Comparison of ENCODE assay signal across 16 cellular contexts in the genomic region with DNA sequence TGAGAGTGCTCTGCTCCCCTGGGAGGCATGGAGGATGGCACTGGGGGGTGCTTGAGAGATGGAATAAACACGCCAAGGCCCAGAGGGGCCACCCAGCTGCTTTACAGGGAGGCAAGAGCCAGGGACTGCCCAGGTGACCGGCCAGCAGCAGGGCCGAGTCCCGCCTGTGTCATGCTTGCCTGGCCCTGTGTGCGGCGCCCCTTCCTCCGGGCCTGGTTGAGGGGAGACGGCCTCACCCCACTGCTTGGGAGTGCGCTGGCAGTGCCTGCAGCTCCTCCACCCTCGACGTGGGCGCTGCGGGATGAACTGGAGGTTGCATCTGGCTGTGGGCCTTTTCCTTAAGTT. TPM values are rescaled to one million over a fixed set of nuclear protein-coding genes. Genes with fewer than 3 reads are reported as not detected.
DNase-seq lines count a peak whose midpoint lies in the region; ATAC-seq, FAIRE-seq and TF ChIP-seq lines count a peak whose summit lies in the region.
"Had no signal": no experiment of that assay in that cellular context is flagged by ENCODE, and none has a peak within 500 bp of the region (broad histone marks: within the 10 kb centered on the region; RNA-seq: fewer than 3 reads in every experiment).

No MANE protein-coding gene starts in this region.

- no peaks in the 10 kb centered on the region for H3K23me2 ChIP-seq in H1 (ENCODE audit: low read depth, low read length)

- H3K27me3 ChIP-seq in Peyer's patch (no peaks in the 10 kb centered on the region), H1 (replicated peaks in 1 of 4; ENCODE audit: control insufficient read depth in 3 of 4, extremely low read depth in 1 of 4, insufficient read depth in 3 of 4, low read length in 3 of 4) (no peaks in the 10 kb centered on the region; a peak in 2 of 7 replicates), muscle layer of duodenum (ENCODE audit: low read depth, low read length) (no peaks in the 10 kb centered on the region), thymus (ENCODE audit: control insufficient read depth, insufficient read depth) (no peaks in the 10 kb centered on the region), body of pancreas (no peaks in the 10 kb centered on the region)

- CTCF ChIA-PET in H1 (lab: Charles Lee; ENCODE audit: partially characterized antibody), result interaction anchor here (0.9 kb wide), 1 partner anchor 71 kb away, joined by 3 read pairs; no protein-coding TSS in a partner anchor
- CTCF ChIA-PET in activated naive CD4-positive, alpha-beta T cell treated with anti-CD3 and anti-CD28 coated beads for 36 hours (lab: Charles Lee), result no interaction called here

- H3K4me2 ChIP-seq in H1 (ENCODE audit: insufficient read depth in 1 of 2, low read depth in 2 of 2, low read length in 2 of 2), result no peak overlapping the region

- no peak overlapping the region for H3K23ac ChIP-seq in H1 (ENCODE audit: insufficient read length)

- 0 out of 2 replicates have a peak overlapping the region, but pooled peaks have one; percentile 35 for H2BK5ac ChIP-seq in H1 (ENCODE audit: low read depth, low read length)

- H3K4me3 Mint-ChIP-seq in activated naive CD4-positive, alpha-beta T cell treated with anti-CD3 and anti-CD28 coated beads for 36 hours, result no peak overlapping the region
- H3K4me3 Mint-ChIP-seq: activated naive CD4-positive, alpha-beta T cell treated with anti-CD3 and anti-CD28 coated beads, Interleukin-2, amount 50 U/mL, for 24 hours had no signal

- H3K9me3 ChIP-seq in Peyer's patch (peaks cover 0 to 6% (median 3%) of the 10 kb centered on the region in 4 donors), H1 (ENCODE audit: insufficient read depth in 2 of 2, low read depth in 1 of 2, low read length in 1 of 2) (peaks cover 23 to 25% of the 10 kb centered on the region in 2 experiments), muscle layer of duodenum (ENCODE audit: control insufficient read depth in 1 of 2, low read length in 2 of 2) (peaks cover 4 to 11% of the 10 kb centered on the region in 2 donors), thymus (ENCODE audit: control insufficient read depth) (peaks cover 3% of the 10 kb centered on the region), body of pancreas (no peaks in the 10 kb centered on the region)

- no peak overlapping the region for H2AFZ ChIP-seq in H1 (ENCODE audit: low read length)

- peak overlapping the region; percentile 82; the same call in 1 of the 2 replicates for H2AK5ac ChIP-seq in H1 (ENCODE audit: low read depth, low read length)

- peak in 1 of 3 donors; percentile 34 for DNase-seq in Peyer's patch
- DNase-seq in H1 (ENCODE audit: low read depth in 1 of 2, low spot score in 2 of 2), result no peak
- DNase-seq in body of pancreas, result no peak
- no peak for DNase-seq in activated naive CD4-positive, alpha-beta T cell treated with anti-CD3 and anti-CD28 coated beads for 36 hours
- DNase-seq: activated CD4-positive, alpha-beta T cell treated with anti-CD3 and anti-CD28 coated beads for 48 hours; COR-L47; occipital lobe; stimulated activated CD4-positive, alpha-beta T cell treated with anti-CD3 and anti-CD28 coated beads, Interleukin-4, amount 100 ng/mL, for 24 hours; stimulated activated naive CD4-positive, alpha-beta T cell treated with Interleukin-2 at 50 U/mL for 16 hours had no signal

- peaks cover 11% of the 10 kb centered on the region for H3K9me3 Mint-ChIP-seq in activated naive CD4-positive, alpha-beta T cell treated with anti-CD3 and anti-CD28 coated beads for 36 hours
- H3K9me3 Mint-ChIP-seq: activated naive CD4-positive, alpha-beta T cell treated with anti-CD3 and anti-CD28 coated beads, Interleukin-2, amount 50 U/mL, for 24 hours had no signal

- no peak for TF ChIP-seq POLR2A in Peyer's patch (IDR thresholded peaks at IDR 0.05)
- no peak for TF ChIP-seq POLR2A in H1 (IDR thresholded peaks at IDR 0.05; ENCODE audit: control extremely low read depth in 1 of 2, low read depth in 2 of 2, low read length in 2 of 2)
- no peak for TF ChIP-seq POLR2A in body of pancreas (IDR thresholded peaks at IDR 0.05)

- H3K79me2 ChIP-seq in H1 (ENCODE audit: control insufficient read depth in 1 of 2, insufficient read depth in 2 of 2, low read length in 2 of 2), result no peaks in the 10 kb centered on the region

- H3K4ac ChIP-seq in H1 (replicated peaks; ENCODE audit: insufficient read length, low read depth, low read length), result no peak overlapping the region

- no peak for TF ChIP-seq RAD21 in H1 (IDR thresholded peaks at IDR 0.05 in 1 of 2, conservative IDR thresholded peaks at IDR 0.05 in 1 of 2; ENCODE audit: low read depth in 2 of 2, low read length in 2 of 2)

- no peak overlapping the region for H3K27ac Mint-ChIP-seq in activated naive CD4-positive, alpha-beta T cell treated with anti-CD3 and anti-CD28 coated beads for 36 hours

- no peak overlapping the region for H4K91ac ChIP-seq in H1 (replicated peaks; ENCODE audit: insufficient read length, low read length)

- H3K79me1 ChIP-seq in H1 (ENCODE audit: low read depth, low read length), result no peaks in the 10 kb centered on the region

- peaks cover 0 to 29% (median 0%) of the 10 kb centered on the region in 4 donors for H3K4me1 ChIP-seq in Peyer's patch
- H3K4me1 ChIP-seq in H1 (replicated peaks in 1 of 4; ENCODE audit: control insufficient read depth in 3 of 4, insufficient read depth in 4 of 4, low read length in 3 of 4), result peaks cover 0 to 8% (median 2%) of the 10 kb centered on the region in 4 experiments; a peak in 5 of 7 replicates
- peaks cover 0 to 30% of the 10 kb centered on the region in 2 donors for H3K4me1 ChIP-seq in muscle layer of duodenum (ENCODE audit: control insufficient read depth in 1 of 2, insufficient read depth in 2 of 2, low read length in 2 of 2)
- peaks cover 6% of the 10 kb centered on the region for H3K4me1 ChIP-seq in thymus (ENCODE audit: control insufficient read depth, insufficient read depth, low read length)
- H3K4me1 ChIP-seq in body of pancreas, result peaks cover 13% of the 10 kb centered on the region

- no peaks in the 10 kb centered on the region for H3K36me3 ChIP-seq in Peyer's patch
- no peaks in the 10 kb centered on the region for H3K36me3 ChIP-seq in H1 (ENCODE audit: control insufficient read depth in 2 of 4, insufficient read depth in 4 of 4, low read length in 3 of 4)
- peaks cover 0 to 4% of the 10 kb centered on the region in 2 donors for H3K36me3 ChIP-seq in muscle layer of duodenum (ENCODE audit: control insufficient read depth in 1 of 2, insufficient read depth in 2 of 2, low read length in 2 of 2)
- H3K36me3 ChIP-seq in thymus (ENCODE audit: control insufficient read depth, insufficient read depth), result no peaks in the 10 kb centered on the region
- H3K36me3 ChIP-seq in body of pancreas (replicated peaks in 1 of 2; ENCODE audit: insufficient read depth in 1 of 2, low read depth in 2 of 2), result no peaks in the 10 kb centered on the region

- no peak for ATAC-seq in body of pancreas
- no peak for ATAC-seq in GM19452 (IDR thresholded peaks at IDR 0.05; ENCODE audit: unreplicated experiment)

- H3K27me3 Mint-ChIP-seq in activated naive CD4-positive, alpha-beta T cell treated with anti-CD3 and anti-CD28 coated beads for 36 hours (ENCODE audit: low read depth), result peaks cover 27% of the 10 kb centered on the region

- H2BK12ac ChIP-seq in H1 (ENCODE audit: low read depth, low read length), result peak overlapping the region; percentile 50; the same call in 1 of the 2 replicates

- H3K14ac ChIP-seq in H1 (ENCODE audit: insufficient read length), result no peak overlapping the region

- H3K56ac ChIP-seq in H1 (replicated peaks; ENCODE audit: insufficient read length, low read depth, low read length), result no peak overlapping the region

- no peak for TF ChIP-seq CTCF in Peyer's patch (IDR thresholded peaks at IDR 0.05)
- TF ChIP-seq CTCF in H1 (IDR thresholded peaks at IDR 0.05; ENCODE audit: control extremely low read depth in 1 of 3, insufficient read depth in 1 of 3, low read depth in 1 of 3, low read length in 3 of 3), result no peak
- TF ChIP-seq CTCF in body of pancreas (IDR thresholded peaks at IDR 0.05), result no peak

- H3K36me3 Mint-ChIP-seq in activated naive CD4-positive, alpha-beta T cell treated with anti-CD3 and anti-CD28 coated beads for 36 hours (ENCODE audit: low read depth), result no peaks in the 10 kb centered on the region
- H3K36me3 Mint-ChIP-seq: activated naive CD4-positive, alpha-beta T cell treated with anti-CD3 and anti-CD28 coated beads, Interleukin-2, amount 50 U/mL, for 24 hours had no signal

- peaks cover 7% of the 10 kb centered on the region for H3K4me1 Mint-ChIP-seq in activated naive CD4-positive, alpha-beta T cell treated with anti-CD3 and anti-CD28 coated beads for 36 hours (ENCODE audit: low read depth)

- no peak overlapping the region for H2BK120ac ChIP-seq in H1 (replicated peaks; ENCODE audit: low read depth, low read length)

- no peak overlapping the region for H3K4me3 ChIP-seq in Peyer's patch
- H3K4me3 ChIP-seq in H1 (ENCODE audit: extremely low read depth in 1 of 4, insufficient read depth in 2 of 4, low read depth in 3 of 4, low read length in 4 of 4), result no peak overlapping the region
- peak overlapping the region in 1 of 2 donors; percentile 4 for H3K4me3 ChIP-seq in muscle layer of duodenum (ENCODE audit: low read depth in 1 of 2, low read length in 2 of 2)
- H3K4me3 ChIP-seq in thymus (ENCODE audit: low read length), result no peak overlapping the region
- no peak overlapping the region for H3K4me3 ChIP-seq in body of pancreas

- TF ChIP-seq EP300 in H1 (IDR thresholded peaks at IDR 0.05; ENCODE audit: borderline replicate concordance in 1 of 2, low read depth in 2 of 2, low read length in 2 of 2), result no peak

- peak overlapping the region; percentile 48; the same call in 1 of the 2 replicates for H3K18ac ChIP-seq in H1 (ENCODE audit: extremely low read depth, low read length)

- no peak for FAIRE-seq in H1 (lab: Jason Lieb, UNC)
- FAIRE-seq: colon, keratinocyte had no signal

- POLR2A ChIA-PET in H1 (lab: Charles Lee; ENCODE audit: partially characterized antibody), result no interaction called here

- intact Hi-C loops in body of pancreas (cut with DNase I), result no loop called here
- intact Hi-C loops in activated naive CD4-positive, alpha-beta T cell treated with anti-CD3 and anti-CD28 coated beads for 36 hours (cut with micrococcal nuclease), result no loop called here

- H2BK20ac ChIP-seq in H1 (ENCODE audit: low read length), result no peak overlapping the region

- H2BK15ac ChIP-seq in H1 (ENCODE audit: low read length), result no peak overlapping the region

- no peak overlapping the region for H4K5ac ChIP-seq in H1 (ENCODE audit: insufficient read length, low read depth, low read length)

- WGBS in H1 (ENCODE audit: extremely low coverage in 1 of 2, insufficient coverage in 1 of 2, insufficient read length in 1 of 2, insufficient replicate concordance in 2 of 2, low coverage in 1 of 2, low lambda C conversion rate in 2 of 2, missing lambda C conversion rate in 1 of 2), 2 experiments, result 72% methylated on average over 13 of the region's 13 CpGs; no CpG with 5 or more reads in 1 of the 2 experiments
- 74% methylated on average over 13 of the region's 13 CpGs for WGBS in thymus
- WGBS in body of pancreas, 2 donors, result 57 to 68% methylated on average over 3 to 11 of the region's 13 CpGs

- peak overlapping the region; percentile 57 to 84 (median 70) for H3K27ac ChIP-seq in Peyer's patch
- H3K27ac ChIP-seq in H1 (ENCODE audit: low read depth, low read length), result no peak overlapping the region
- H3K27ac ChIP-seq in muscle layer of duodenum (ENCODE audit: low read length), result peak overlapping the region; percentile 71
- H3K27ac ChIP-seq in thymus (ENCODE audit: low read depth), result peak overlapping the region; percentile 58
- H3K27ac ChIP-seq in body of pancreas, result peak overlapping the region in 1 of 4 donors; percentile 17

- no peak overlapping the region for H4K8ac ChIP-seq in H1 (ENCODE audit: extremely low read depth, insufficient read depth, low read length)

- H3K9ac ChIP-seq in H1 (replicated peaks in 1 of 4; ENCODE audit: extremely low read depth in 1 of 4, low read depth in 3 of 4, low read length in 3 of 4), result no peak overlapping the region

- peaks cover 0 to 5% of the 10 kb centered on the region in 2 experiments for H4K20me1 ChIP-seq in H1 (replicated peaks in 1 of 2; ENCODE audit: control insufficient read depth in 1 of 2, insufficient read depth in 2 of 2, low read length in 2 of 2)

RNA-seq across cellular contexts. Expression of a gene that starts 33.1 kb away (rescaled TPM):
- total RNA-seq in Peyer's patch (1,000 to 10,000 TPM in 1 of 4 donors, 100 to 1,000 TPM in 2, 10 to 100 TPM in 1; 59.9 to 1,087 (median 166) TPM), body of pancreas (100 to 1,000 TPM in 1 of 2 donors, 10 to 100 TPM in 1; 72.1 to 339 TPM)
- 60.6 and 62.7 TPM in 2 replicates for total RNA-seq in H1 (2021; fragmentation: NEBNext Ultra II Directional; extraction: Animal tissue kit (Norgen Biotek cat#: 25700))
- polyA plus RNA-seq in H1 (2011; rRNA removed) (60.1 and 79.2 TPM in 2 replicates), thymus (182 TPM)
- polyA plus RNA-seq in H1 (2011; cell fraction: cytosol; rRNA removed), result 60.4 TPM
- 219 TPM for polyA plus RNA-seq in H1 (2011; cell fraction: nucleus; rRNA removed)
- 38.8 to 78.4 TPM (median 69.6 TPM) in 4 replicates for polyA plus RNA-seq in H1 (2012, experiment 1 of 2)
- 41.6 TPM for polyA plus RNA-seq in H1 (2012, experiment 2 of 2)
- 99.7 TPM for polyA plus RNA-seq in H1 (2013, experiment 1 of 2)
- 84.9 TPM for polyA plus RNA-seq in H1 (2013, experiment 2 of 2)
- 14.9 and 16.7 TPM in 2 replicates for polyA minus RNA-seq in H1 (2011; rRNA and poly(A)+ RNA removed)
- polyA minus RNA-seq in H1 (2011; cell fraction: cytosol; rRNA and poly(A)+ RNA removed), result 30.5 TPM
- 40.6 TPM for polyA minus RNA-seq in H1 (2011; cell fraction: nucleus; rRNA and poly(A)+ RNA removed)
- total RNA-seq in activated naive CD4-positive, alpha-beta T cell treated with anti-CD3 and anti-CD28 coated beads for 36 hours, result 1 to 10 TPM; 6.7 to 8.4 TPM
- total RNA-seq: OCI-LY7 had no signal
